13 cellular contexts compared by ENCODE assay signal in genomic region chr1:46342677-46343350, GRCh38. TPM values are rescaled to one million over a fixed set of nuclear protein-coding genes. Genes with fewer than 3 reads are reported as not detected.
DNase-seq lines count a peak whose midpoint lies in the region; ATAC-seq, FAIRE-seq and TF ChIP-seq lines count a peak whose summit lies in the region.
"Had no signal": no experiment of that assay in that cellular context is flagged by ENCODE, and none has a peak within 500 bp of the region (broad histone marks: within the 10 kb centered on the region; RNA-seq: fewer than 3 reads in every experiment).

No MANE protein-coding gene starts in this region.

- 91% methylated on average over 8 of the region's 8 CpGs for WGBS in K562 (ENCODE audit: insufficient coverage, low coverage, missing lambda C conversion rate)

- BruUV-seq in K562 (replicated peaks; lab: Mats Ljungman, UMichigan): no TSS peak

- no peak for DNase-seq in activated CD4-positive, alpha-beta T cell treated with anti-CD3 and anti-CD28 coated beads for 36 hours
- DNase-seq in activated CD4-positive, alpha-beta T cell treated with anti-CD3 and anti-CD28 coated beads, Interleukin-2, amount 50 U/mL, for 1 hour: no peak
- DNase-seq in HFFc6: no peak
- no peak for DNase-seq in K562 (ENCODE audit: extremely low read depth in 1 of 4, low spot score in 3 of 4)
- DNase-seq in neural progenitor cell (ENCODE audit: low spot score): no peak
- DNase-seq in lower lobe of right lung: no peak
- no peak for DNase-seq in DMS79 treated with DMSO at 0.1 percent for 48 hours (lab: John Stamatoyannopoulos, UW)
- no peak for DNase-seq in HCEC 1CT
- DNase-seq: NCI-H1105 treated with DMSO at 0.1 percent for 48 hours, NCI-H510A, spleen had no signal

- H3K4me1 ChIP-seq in K562 (replicated peaks in 1 of 2; ENCODE audit: control insufficient read depth in 2 of 2, insufficient read depth in 2 of 2, low read length in 2 of 2) (peaks cover 28 to 29% of the 10 kb centered on the region in 2 experiments), neural progenitor cell (no peaks in the 10 kb centered on the region), lower lobe of right lung (peaks cover 19% of the 10 kb centered on the region)

- H3F3A ChIP-seq in neural progenitor cell (ENCODE audit: low read depth): peaks cover 38% of the 10 kb centered on the region

- POLR2A ChIA-PET in activated CD4-positive, alpha-beta T cell treated with anti-CD3 and anti-CD28 coated beads for 36 hours (lab: Charles Lee): no interaction called here
- POLR2A ChIA-PET in K562 (lab: Yijun Ruan, JAX): interaction anchor here (0.6 to 4.0 kb wide), 9 partner anchors 9 to 242 kb away, joined by 3 to 18 read pairs (median 3); partner anchors contain the start of genes LRRC41 and UQCRH

- peak overlapping the region; percentile 99 for H3K27ac Mint-ChIP-seq in activated CD4-positive, alpha-beta T cell treated with anti-CD3 and anti-CD28 coated beads for 36 hours
- H3K27ac Mint-ChIP-seq in HFFc6 (peak overlapping the region; percentile 100), neural progenitor cell (no peak overlapping the region)

- no peak overlapping the region; the same call in 2 of the 3 replicates for H3K27ac ChIP-seq in K562 (ENCODE audit: extremely low read depth, low read depth, low read length)
- H3K27ac ChIP-seq in neural progenitor cell: no peak overlapping the region
- H3K27ac ChIP-seq in lower lobe of right lung: no peak overlapping the region

- peak overlapping the region; percentile 87 for H3K4me3 Mint-ChIP-seq in activated CD4-positive, alpha-beta T cell treated with anti-CD3 and anti-CD28 coated beads for 36 hours
- no peak overlapping the region for H3K4me3 Mint-ChIP-seq in HFFc6
- H3K4me3 Mint-ChIP-seq in neural progenitor cell: peak overlapping the region; percentile 100

- no peaks in the 10 kb centered on the region for H3K27me3 ChIP-seq in K562 (ENCODE audit: control insufficient read depth in 2 of 2, insufficient read depth in 2 of 2, low read length in 2 of 2)
- no peaks in the 10 kb centered on the region for H3K27me3 ChIP-seq in neural progenitor cell
- H3K27me3 ChIP-seq in lower lobe of right lung (ENCODE audit: low read depth): no peaks in the 10 kb centered on the region
- H3K27me3 ChIP-seq: spleen had no signal

- H3K4me3 ChIP-seq in K562: no peak overlapping the region
- no peak overlapping the region for H3K4me3 ChIP-seq in neural progenitor cell
- H3K4me3 ChIP-seq in lower lobe of right lung: no peak overlapping the region
- H3K4me3 ChIP-seq: spleen had no signal

- no peak for FAIRE-seq in K562 (lab: Jason Lieb, UNC)
- FAIRE-seq: A204.1, GM12891 had no signal

- peak overlapping the region; percentile 94 to 95; a peak in 2 of 4 replicates for H3K9ac ChIP-seq in K562 (ENCODE audit: insufficient read depth in 1 of 2, low read depth in 2 of 2, low read length in 2 of 2)
- no peak overlapping the region for H3K9ac ChIP-seq in neural progenitor cell

- H3K9me1 ChIP-seq in K562 (ENCODE audit: control insufficient read depth, insufficient read depth, low read length): peaks cover 11% of the 10 kb centered on the region

- ATAC-seq in activated CD4-positive, alpha-beta T cell treated with anti-CD3 and anti-CD28 coated beads for 36 hours: no peak
- no peak for ATAC-seq in K562
- ATAC-seq in lower lobe of right lung: no peak

- H3K36me3 ChIP-seq in K562 (ENCODE audit: control insufficient read depth, insufficient read depth, low read length) (peaks cover 62% of the 10 kb centered on the region), neural progenitor cell (peaks cover 5% of the 10 kb centered on the region), lower lobe of right lung (peaks cover 45% of the 10 kb centered on the region)

- no peaks in the 10 kb centered on the region for H3K27me3 Mint-ChIP-seq in activated CD4-positive, alpha-beta T cell treated with anti-CD3 and anti-CD28 coated beads for 36 hours
- H3K27me3 Mint-ChIP-seq in HFFc6 (ENCODE audit: insufficient read depth): peaks cover 4% of the 10 kb centered on the region; the same call in 1 of the 2 replicates
- peaks cover 8% of the 10 kb centered on the region for H3K27me3 Mint-ChIP-seq in neural progenitor cell (ENCODE audit: insufficient read depth, low read depth)

- intact Hi-C loops in activated CD4-positive, alpha-beta T cell treated with anti-CD3 and anti-CD28 coated beads for 36 hours (cut with DNase I, micrococcal nuclease): loop anchor here in 1 of 2 experiments (5.0 kb wide), 2 partner anchors 56 to 656 kb away; partner anchors contain the start of genes GPBP1L1 and TMEM69
- intact Hi-C loops in K562 (cut with micrococcal nuclease): loop anchor here (10.0 kb wide), 1 partner anchor 58 kb away; no protein-coding TSS in a partner anchor
- intact Hi-C loops in lower lobe of right lung (cut with DNase I): no loop called here

- TF ChIP-seq POLR2A in K562 (conservative IDR thresholded peaks at IDR 0.05): no peak

- H3K9me3 ChIP-seq in K562 (replicated peaks; ENCODE audit: control insufficient read depth, insufficient read depth, low read depth, low read length) (no peaks in the 10 kb centered on the region), neural progenitor cell (ENCODE audit: low read depth) (no peaks in the 10 kb centered on the region), lower lobe of right lung (no peaks in the 10 kb centered on the region)
- H3K9me3 ChIP-seq: spleen had no signal

- CTCF ChIA-PET in activated CD4-positive, alpha-beta T cell treated with anti-CD3 and anti-CD28 coated beads for 36 hours (lab: Charles Lee): interaction anchor here (0.6 to 1.0 kb wide), 4 partner anchors 11 to 222 kb away, joined by 3 read pairs; no protein-coding TSS in a partner anchor
- CTCF ChIA-PET in K562 (lab: Yijun Ruan, JAX; ENCODE audit: low intra/inter-chr PET ratio): no interaction called here

- H3K9me3 Mint-ChIP-seq in activated CD4-positive, alpha-beta T cell treated with anti-CD3 and anti-CD28 coated beads for 36 hours (ENCODE audit: low read depth): no peaks in the 10 kb centered on the region
- H3K9me3 Mint-ChIP-seq in HFFc6 (no peaks in the 10 kb centered on the region), neural progenitor cell (peaks cover 2% of the 10 kb centered on the region)

- in situ Hi-C loops in K562 (cut with MboI): no loop called here

- no peak for TF ChIP-seq EP300 in K562 (IDR thresholded peaks at IDR 0.05; ENCODE audit: low read length)

- H2AFZ ChIP-seq in K562 (ENCODE audit: low read depth, low read length): no peak overlapping the region
- no peak overlapping the region for H2AFZ ChIP-seq in neural progenitor cell (replicated peaks)

- TF ChIP-seq RAD21 in K562 (CRISPR knock-in tag; conservative IDR thresholded peaks at IDR 0.05 in 1 of 2, IDR thresholded peaks at IDR 0.05 in 1 of 2): no peak

- peaks cover 52% of the 10 kb centered on the region for H3K36me3 Mint-ChIP-seq in activated CD4-positive, alpha-beta T cell treated with anti-CD3 and anti-CD28 coated beads for 36 hours (ENCODE audit: low read depth)
- H3K36me3 Mint-ChIP-seq in HFFc6 (ENCODE audit: low read depth): peaks cover 20% of the 10 kb centered on the region
- peaks cover 15% of the 10 kb centered on the region for H3K36me3 Mint-ChIP-seq in neural progenitor cell

- peaks cover 47% of the 10 kb centered on the region for H3K4me1 Mint-ChIP-seq in activated CD4-positive, alpha-beta T cell treated with anti-CD3 and anti-CD28 coated beads for 36 hours
- H3K4me1 Mint-ChIP-seq in HFFc6 (ENCODE audit: low read depth) (peaks cover 42% of the 10 kb centered on the region), neural progenitor cell (peaks cover 29% of the 10 kb centered on the region)

- H3K79me2 ChIP-seq in K562 (ENCODE audit: control insufficient read depth, insufficient read depth, low read length) (peaks cover 53% of the 10 kb centered on the region), neural progenitor cell (ENCODE audit: low read depth) (no peaks in the 10 kb centered on the region)

- H4K20me1 ChIP-seq in K562 (replicated peaks; ENCODE audit: control insufficient read depth, insufficient read depth, low read length): peaks cover 5% of the 10 kb centered on the region; the same call in 1 of the 2 replicates
- H4K20me1 ChIP-seq in neural progenitor cell (ENCODE audit: low read depth): no peaks in the 10 kb centered on the region

- TF ChIP-seq CTCF in HFFc6 (IDR thresholded peaks at IDR 0.05): no peak
- TF ChIP-seq CTCF in K562 (IDR thresholded peaks at IDR 0.05 in 2 of 3, conservative IDR thresholded peaks at IDR 0.05 in 1 of 3; ENCODE audit: insufficient read depth in 2 of 3, low read depth in 1 of 3, low read length in 3 of 3): no peak
- no peak for TF ChIP-seq CTCF in neural progenitor cell (IDR thresholded peaks at IDR 0.05)
- no peak for TF ChIP-seq CTCF in lower lobe of right lung (IDR thresholded peaks at IDR 0.05)

- H3K4me2 ChIP-seq in K562 (ENCODE audit: insufficient read depth, low read length): no peak overlapping the region
- no peak overlapping the region for H3K4me2 ChIP-seq in neural progenitor cell

RNA-seq across cellular contexts. Expression of gene NSUN4, which starts 2.2 kb away (rescaled TPM):
- 10 to 100 TPM; 26.1 to 31.3 TPM for total RNA-seq in activated CD4-positive, alpha-beta T cell treated with anti-CD3 and anti-CD28 coated beads for 36 hours
- 10 to 100 TPM; 14.8 to 17.2 (median 16.7) TPM for total RNA-seq in HFFc6 (2021; fragmentation: NEBNext Ultra II Directional; extraction: Animal tissue kit (Norgen Biotek cat#: 25700))
- 126 and 174 TPM in 2 replicates for total RNA-seq in K562 (2011; cell fraction: chromatin; rRNA removed; ENCODE audit: low replicate concordance)
- total RNA-seq in K562 (2011; cell fraction: nucleolus; rRNA removed): 97.2 and 98.2 TPM in 2 replicates
- 106 and 123 TPM in 2 replicates for total RNA-seq in K562 (2011; cell fraction: nucleoplasm; rRNA removed)
- total RNA-seq in K562 (2014; rRNA removed) (33.4 and 37.0 TPM in 2 replicates), K562 (2014; rRNA removed; fragmentation: Illumina TruSeq; extraction: Trizol) (34.1 and 39.0 TPM in 2 replicates), K562 (2015; rRNA removed; fragmentation: Illumina TruSeq; extraction: Trizol) (33.8 and 34.2 TPM in 2 replicates), K562 (2021) (43.3 and 44.4 TPM in 2 replicates), neural progenitor cell (ENCODE audit: low replicate concordance) (12.4 and 17.0 TPM in 2 replicates), lower lobe of right lung (26.9 TPM)
- polyA plus RNA-seq in K562 (2011; rRNA removed) (60.2 and 65.6 TPM in 2 replicates), K562 (2014; fragmentation: Illumina TruSeq; extraction: Trizol) (47.8 and 47.9 TPM in 2 replicates), K562 (2014; fragmentation: Nextera tagmentation; extraction: Ambion mirVana) (10 to 100 TPM; 47.3 to 54.9 TPM), K562 (2014; rRNA removed) (43.5 and 46.3 TPM in 2 replicates)
- 53.3 and 69.6 TPM in 2 replicates for polyA plus RNA-seq in K562 (2011; cell fraction: cytosol; rRNA removed)
- 43.8 and 46.3 TPM in 2 replicates for polyA plus RNA-seq in K562 (2011; cell fraction: nucleus; rRNA removed)
- polyA plus RNA-seq in K562 (2012): 37.5 and 42.1 TPM in 2 replicates
- 113 and 133 TPM in 2 replicates for polyA minus RNA-seq in K562 (2011; rRNA and poly(A)+ RNA removed)
- polyA minus RNA-seq in K562 (2011; cell fraction: cytosol; rRNA and poly(A)+ RNA removed): 44.5 and 46.0 TPM in 2 replicates
- 24.6 and 44.7 TPM in 2 replicates for polyA minus RNA-seq in K562 (2011; cell fraction: nucleus; rRNA and poly(A)+ RNA removed)

RNA-seq across cellular contexts. Expression of gene UQCRH, which starts 39.3 kb away (rescaled TPM):
- 100 to 1,000 TPM; 258 to 391 TPM for total RNA-seq in activated CD4-positive, alpha-beta T cell treated with anti-CD3 and anti-CD28 coated beads for 36 hours
- total RNA-seq in HFFc6 (2021; fragmentation: NEBNext Ultra II Directional; extraction: Animal tissue kit (Norgen Biotek cat#: 25700)): 100 to 1,000 TPM; 211 to 274 (median 260) TPM
- 185 and 351 TPM in 2 replicates for total RNA-seq in K562 (2011; cell fraction: chromatin; rRNA removed; ENCODE audit: low replicate concordance)
- 205 and 247 TPM in 2 replicates for total RNA-seq in K562 (2011; cell fraction: nucleolus; rRNA removed)
- 458 and 624 TPM in 2 replicates for total RNA-seq in K562 (2011; cell fraction: nucleoplasm; rRNA removed)
- total RNA-seq in K562 (2014; rRNA removed) (2,410 and 3,306 TPM in 2 replicates), K562 (2014; rRNA removed; fragmentation: Illumina TruSeq; extraction: Trizol) (2,696 and 2,943 TPM in 2 replicates), K562 (2015; rRNA removed; fragmentation: Illumina TruSeq; extraction: Trizol) (1,782 and 1,893 TPM in 2 replicates), K562 (2021) (1,267 and 1,360 TPM in 2 replicates), neural progenitor cell (ENCODE audit: low replicate concordance) (613 and 872 TPM in 2 replicates), lower lobe of right lung (157 TPM)
- polyA plus RNA-seq in K562 (2011; rRNA removed) (2,284 and 2,713 TPM in 2 replicates), K562 (2014; fragmentation: Illumina TruSeq; extraction: Trizol) (1,923 and 1,965 TPM in 2 replicates), K562 (2014; fragmentation: Nextera tagmentation; extraction: Ambion mirVana) (1,000 to 10,000 TPM; 4,348 to 5,184 TPM), K562 (2014; rRNA removed) (1,877 and 2,534 TPM in 2 replicates)
- 724 and 2,858 TPM in 2 replicates for polyA plus RNA-seq in K562 (2011; cell fraction: cytosol; rRNA removed)
- 272 and 676 TPM in 2 replicates for polyA plus RNA-seq in K562 (2011; cell fraction: nucleus; rRNA removed)
- 1,181 and 2,353 TPM in 2 replicates for polyA plus RNA-seq in K562 (2012)
- 762 and 899 TPM in 2 replicates for polyA minus RNA-seq in K562 (2011; rRNA and poly(A)+ RNA removed)
- 241 and 256 TPM in 2 replicates for polyA minus RNA-seq in K562 (2011; cell fraction: cytosol; rRNA and poly(A)+ RNA removed)
- 65.4 and 198 TPM in 2 replicates for polyA minus RNA-seq in K562 (2011; cell fraction: nucleus; rRNA and poly(A)+ RNA removed)

RNA-seq across cellular contexts. Expression of gene LRRC41, which starts 39.4 kb away (rescaled TPM):
- 10 to 100 TPM; 33.4 to 34.7 TPM for total RNA-seq in activated CD4-positive, alpha-beta T cell treated with anti-CD3 and anti-CD28 coated beads for 36 hours
- 100 to 1,000 TPM in 4 of 6 experiments, 10 to 100 TPM in 2; 93.9 to 118 (median 104) TPM for total RNA-seq in HFFc6 (2021; fragmentation: NEBNext Ultra II Directional; extraction: Animal tissue kit (Norgen Biotek cat#: 25700))
- 66.5 and 77.9 TPM in 2 replicates for total RNA-seq in K562 (2011; cell fraction: chromatin; rRNA removed; ENCODE audit: low replicate concordance)
- total RNA-seq in K562 (2011; cell fraction: nucleolus; rRNA removed): 55.3 and 56.5 TPM in 2 replicates
- total RNA-seq in K562 (2011; cell fraction: nucleoplasm; rRNA removed): 56.4 and 78.1 TPM in 2 replicates
- total RNA-seq in K562 (2014; rRNA removed) (49.0 and 61.0 TPM in 2 replicates), K562 (2014; rRNA removed; fragmentation: Illumina TruSeq; extraction: Trizol) (27.2 and 30.7 TPM in 2 replicates), K562 (2015; rRNA removed; fragmentation: Illumina TruSeq; extraction: Trizol) (47.1 and 49.7 TPM in 2 replicates), K562 (2021) (64.3 and 64.7 TPM in 2 replicates), neural progenitor cell (ENCODE audit: low replicate concordance) (43.1 and 86.2 TPM in 2 replicates), lower lobe of right lung (47.6 TPM)
- polyA plus RNA-seq in K562 (2011; rRNA removed) (39.6 and 70.2 TPM in 2 replicates), K562 (2014; fragmentation: Illumina TruSeq; extraction: Trizol) (52.3 and 56.7 TPM in 2 replicates), K562 (2014; fragmentation: Nextera tagmentation; extraction: Ambion mirVana) (10 to 100 TPM; 10.5 to 11.7 TPM), K562 (2014; rRNA removed) (44.2 and 50.0 TPM in 2 replicates)
- 74.3 and 85.0 TPM in 2 replicates for polyA plus RNA-seq in K562 (2011; cell fraction: cytosol; rRNA removed)
- 66.4 and 77.5 TPM in 2 replicates for polyA plus RNA-seq in K562 (2011; cell fraction: nucleus; rRNA removed)
- polyA plus RNA-seq in K562 (2012): 36.7 and 72.3 TPM in 2 replicates
- 37.4 and 44.6 TPM in 2 replicates for polyA minus RNA-seq in K562 (2011; rRNA and poly(A)+ RNA removed)
- polyA minus RNA-seq in K562 (2011; cell fraction: cytosol; rRNA and poly(A)+ RNA removed): 44.1 and 45.1 TPM in 2 replicates
- polyA minus RNA-seq in K562 (2011; cell fraction: nucleus; rRNA and poly(A)+ RNA removed): 33.0 and 46.3 TPM in 2 replicates

RNA-seq across cellular contexts. Expression of gene FAAH, which starts 51.3 kb away (rescaled TPM):
- total RNA-seq in activated CD4-positive, alpha-beta T cell treated with anti-CD3 and anti-CD28 coated beads for 36 hours: 1 to 10 TPM; 5.3 to 7.5 TPM
- under 1 TPM; 0.17 to 0.75 (median 0.21) TPM for total RNA-seq in HFFc6 (2021; fragmentation: NEBNext Ultra II Directional; extraction: Animal tissue kit (Norgen Biotek cat#: 25700))
- total RNA-seq in K562 (2011; cell fraction: chromatin; rRNA removed; ENCODE audit: low replicate concordance): 2.2 and 5.8 TPM in 2 replicates
- total RNA-seq in K562 (2011; cell fraction: nucleolus; rRNA removed): 5.3 and 5.8 TPM in 2 replicates
- 3.4 and 3.7 TPM in 2 replicates for total RNA-seq in K562 (2011; cell fraction: nucleoplasm; rRNA removed)
- 0.32 and 0.33 TPM in 2 replicates for total RNA-seq in K562 (2014; rRNA removed)
- 0.25 and 0.32 TPM in 2 replicates for total RNA-seq in K562 (2014; rRNA removed; fragmentation: Illumina TruSeq; extraction: Trizol)
- 0.23 and 0.36 TPM in 2 replicates for total RNA-seq in K562 (2015; rRNA removed; fragmentation: Illumina TruSeq; extraction: Trizol)
- total RNA-seq in K562 (2021): 0.71 and 0.81 TPM in 2 replicates
- polyA plus RNA-seq in K562 (2011; rRNA removed): 0.29 and 1.6 TPM in 2 replicates
- polyA plus RNA-seq in K562 (2011; cell fraction: cytosol; rRNA removed): 0.46 and 1.1 TPM in 2 replicates
- 5.6 and 13.1 TPM in 2 replicates for polyA plus RNA-seq in K562 (2011; cell fraction: nucleus; rRNA removed)
- polyA plus RNA-seq in K562 (2012): 0.79 and 3.1 TPM in 2 replicates
- 0.17 and 0.52 TPM in 2 replicates for polyA plus RNA-seq in K562 (2014; fragmentation: Illumina TruSeq; extraction: Trizol)
- polyA plus RNA-seq in K562 (2014; fragmentation: Nextera tagmentation; extraction: Ambion mirVana): under 1 TPM; 0.06 TPM
- polyA plus RNA-seq in K562 (2014; rRNA removed): 0.13 and 1.1 TPM in 2 replicates
- polyA minus RNA-seq in K562 (2011; rRNA and poly(A)+ RNA removed): 0.70 and 0.93 TPM in 2 replicates
- polyA minus RNA-seq in K562 (2011; cell fraction: cytosol; rRNA and poly(A)+ RNA removed): not detected in 2 replicates
- polyA minus RNA-seq in K562 (2011; cell fraction: nucleus; rRNA and poly(A)+ RNA removed): 1.2 and 5.1 TPM in 2 replicates
- total RNA-seq in neural progenitor cell (ENCODE audit: low replicate concordance): 13.9 and 40.4 TPM in 2 replicates
- 32.4 TPM for total RNA-seq in lower lobe of right lung
